25 cellular contexts compared by ENCODE assay signal in genomic region chr13:31015207-31015606, GRCh38.
DNase-seq lines count a peak whose midpoint lies in the region; ATAC-seq, FAIRE-seq and TF ChIP-seq lines count a peak whose summit lies in the region.
"Had no signal": no experiment of that assay in that cellular context is flagged by ENCODE, and none has a peak within 500 bp of the region (broad histone marks: within the 10 kb centered on the region; RNA-seq: fewer than 3 reads in every experiment).

No MANE protein-coding gene starts in this region.

- H3K27me3 ChIP-seq in SK-N-SH (ENCODE audit: insufficient read depth) = no peaks in the 10 kb centered on the region
- no peaks in the 10 kb centered on the region for H3K27me3 ChIP-seq in esophagus squamous epithelium
- H3K27me3 ChIP-seq: BLaER1 treated with 17β-estradiol and CSF1 and Interleukin-3, amounts not matched to agents 10 nM and 100 nM had no signal

- H3K4me1 Mint-ChIP-seq in mesothelial cell of epicardium = peaks cover 39% of the 10 kb centered on the region
- H3K4me1 Mint-ChIP-seq: CD4-positive, CD25-positive, alpha-beta regulatory T cell; CD8-positive, alpha-beta memory T cell had no signal

- H3K4me3 ChIP-seq in SK-N-SH (ENCODE audit: low read depth in 2 of 2, low read length in 1 of 2) (no peak overlapping the region), esophagus squamous epithelium (no peak overlapping the region)
- H3K4me3 ChIP-seq: BLaER1 treated with 17β-estradiol and CSF1 and Interleukin-3, amounts not matched to agents 10 nM and 100 nM had no signal

- DNase-seq in GM18507 (ENCODE audit: extremely low spot score, insufficient read length, low read depth) (no peak), SK-N-SH (no peak), fibroblast of peridontal ligament (ENCODE audit: extremely low read depth) (peak; percentile 72), mesothelial cell of epicardium (ENCODE audit: low spot score in 2 of 2, unreplicated experiment in 2 of 2) (no peak), esophagus squamous epithelium (lab: John Stamatoyannopoulos, UW) (no peak), Right ventricle myocardium inferior (ENCODE audit: missing footprints) (no peak)
- DNase-seq in activated CD8-positive, alpha-beta memory T cell treated with anti-CD3 and anti-CD28 coated beads for 24 hours = no peak
- DNase-seq: 8988T; CD4-positive, CD25-positive, alpha-beta regulatory T cell; CD8-positive, alpha-beta memory T cell; COR-L47; DMS 273 treated with DMSO at 0.1 percent for 48 hours; DMS53; DND-41; EL; GOT3; H7; HFFc6 had no signal

- no peaks in the 10 kb centered on the region for H3K79me2 ChIP-seq in SK-N-SH (ENCODE audit: insufficient read depth)

- H3K9me2 ChIP-seq in SK-N-SH = no peaks in the 10 kb centered on the region

- no peak overlapping the region for H3K4me3 Mint-ChIP-seq in mesothelial cell of epicardium
- H3K4me3 Mint-ChIP-seq: B cell; CD4-positive, CD25-positive, alpha-beta regulatory T cell; CD8-positive, alpha-beta memory T cell; HFFc6; IgD-negative memory B cell had no signal

- no peaks in the 10 kb centered on the region for H3K27me3 Mint-ChIP-seq in mesothelial cell of epicardium (ENCODE audit: low read depth)

- peak overlapping the region; percentile 21 for H3K27ac Mint-ChIP-seq in mesothelial cell of epicardium
- H3K27ac Mint-ChIP-seq: B cell; CD4-positive, CD25-positive, alpha-beta regulatory T cell; CD8-positive, alpha-beta memory T cell; HFFc6; IgD-negative memory B cell had no signal

- peak; percentile 61 for FAIRE-seq in GM18507 (lab: Jason Lieb, UNC)
- FAIRE-seq: GM12891, HTR-8/SVneo had no signal

- intact Hi-C loops in esophagus squamous epithelium (cut with DNase I) = no loop called here
- intact Hi-C loops in Right ventricle myocardium inferior (cut with DNase I) = no loop called here

- no peak overlapping the region for H3K9ac ChIP-seq in SK-N-SH
- H3K9ac ChIP-seq: BLaER1 treated with 17β-estradiol and CSF1 and Interleukin-3, amounts not matched to agents 10 nM and 100 nM had no signal

- TF ChIP-seq CTCF in SK-N-SH (IDR thresholded peaks at IDR 0.05) (no peak), mesothelial cell of epicardium (IDR thresholded peaks at IDR 0.05; ENCODE audit: unreplicated experiment) (no peak), esophagus squamous epithelium (IDR thresholded peaks at IDR 0.05) (no peak)

- H3K4me2 ChIP-seq in SK-N-SH = no peak overlapping the region

- ATAC-seq in Right ventricle myocardium inferior (no peak), GM21360 (IDR thresholded peaks at IDR 0.05; ENCODE audit: unreplicated experiment) (no peak)
- ATAC-seq: HCT116 had no signal

- CTCF ChIA-PET in SK-N-SH (lab: Yijun Ruan, JAX) = interaction anchor here (0.6 to 3.8 kb wide), 8 partner anchors 29 to 222 kb away, joined by 3 to 14 read pairs (median 4); no protein-coding TSS in a partner anchor

- H3K4me1 ChIP-seq in SK-N-SH (ENCODE audit: control insufficient read depth in 1 of 2, insufficient read depth in 2 of 2, low read depth in 1 of 2, low read length in 1 of 2) = peaks cover 0 to 17% of the 10 kb centered on the region in 2 experiments; a peak in 2 of 4 replicates
- no peaks in the 10 kb centered on the region for H3K4me1 ChIP-seq in esophagus squamous epithelium

- no peak for TF ChIP-seq RAD21 in SK-N-SH (IDR thresholded peaks at IDR 0.05; ENCODE audit: low read length)

- peaks cover 12% of the 10 kb centered on the region for H3K9me3 Mint-ChIP-seq in mesothelial cell of epicardium
- H3K9me3 Mint-ChIP-seq: CD8-positive, alpha-beta memory T cell had no signal

- no peaks in the 10 kb centered on the region for H4K20me1 ChIP-seq in SK-N-SH (ENCODE audit: insufficient read depth)
- H4K20me1 ChIP-seq: BLaER1 treated with 17β-estradiol and CSF1 and Interleukin-3, amounts not matched to agents 10 nM and 100 nM had no signal

- H3K9me3 ChIP-seq in SK-N-SH = no peaks in the 10 kb centered on the region
- no peaks in the 10 kb centered on the region for H3K9me3 ChIP-seq in esophagus squamous epithelium

- peaks cover 4% of the 10 kb centered on the region for H3F3A ChIP-seq in SK-N-SH (replicated peaks; ENCODE audit: insufficient read depth)

- no peak for TF ChIP-seq POLR2A in esophagus squamous epithelium (IDR thresholded peaks at IDR 0.05)

- H3K27ac ChIP-seq in SK-N-SH (ENCODE audit: low read depth in 2 of 2, low read length in 1 of 2) (no peak overlapping the region; a peak in 1 of 4 replicates), esophagus squamous epithelium (no peak overlapping the region)
- H3K27ac ChIP-seq: BLaER1 treated with 17β-estradiol and CSF1 and Interleukin-3, amounts not matched to agents 10 nM and 100 nM had no signal

- peaks cover 2% of the 10 kb centered on the region for H3K36me3 Mint-ChIP-seq in mesothelial cell of epicardium
- H3K36me3 Mint-ChIP-seq: CD4-positive, CD25-positive, alpha-beta regulatory T cell; IgD-negative memory B cell had no signal

- no peak overlapping the region for H2AFZ ChIP-seq in SK-N-SH (ENCODE audit: low read depth)

- TF ChIP-seq EP300 in SK-N-SH (IDR thresholded peaks at IDR 0.05; ENCODE audit: borderline replicate concordance in 1 of 2, low read depth in 1 of 2, low read length in 1 of 2) = 0 out of 4 replicates have a peak, but pooled peaks of 1 of the 2 experiments have one; percentile 17

- H3K36me3 ChIP-seq in SK-N-SH (replicated peaks in 1 of 2; ENCODE audit: control insufficient read depth in 1 of 2, insufficient read depth in 2 of 2, low read length in 1 of 2) (no peaks in the 10 kb centered on the region), esophagus squamous epithelium (no peaks in the 10 kb centered on the region)
- H3K36me3 ChIP-seq: BLaER1 treated with 17β-estradiol and CSF1 and Interleukin-3, amounts not matched to agents 10 nM and 100 nM had no signal

- POLR2A ChIA-PET in SK-N-SH (lab: Yijun Ruan, JAX) = no interaction called here

TF ChIP-seq in SK-N-SH, 30 proteins besides CTCF, POLR2A, EP300 and RAD21:
- TF ChIP-seq MEF2A (IDR thresholded peaks at IDR 0.05; ENCODE audit: borderline replicate concordance, low read depth) (no peak), FOSL2 (IDR thresholded peaks at IDR 0.05; ENCODE audit: borderline replicate concordance, low read depth) (no peak), CHD2 (IDR thresholded peaks at IDR 0.05; ENCODE audit: low read length, partially characterized antibody) (no peak), PBX3 (IDR thresholded peaks at IDR 0.05) (0 out of 2 replicates have a peak, but pooled peaks have one; percentile 18), TCF12 (IDR thresholded peaks at IDR 0.05) (peak; percentile 11; the same call in 1 of the 2 replicates), TAF1 (IDR thresholded peaks at IDR 0.05; ENCODE audit: borderline replicate concordance, low read depth, low read length) (no peak)
- TF ChIP-seq, protein P1, sequence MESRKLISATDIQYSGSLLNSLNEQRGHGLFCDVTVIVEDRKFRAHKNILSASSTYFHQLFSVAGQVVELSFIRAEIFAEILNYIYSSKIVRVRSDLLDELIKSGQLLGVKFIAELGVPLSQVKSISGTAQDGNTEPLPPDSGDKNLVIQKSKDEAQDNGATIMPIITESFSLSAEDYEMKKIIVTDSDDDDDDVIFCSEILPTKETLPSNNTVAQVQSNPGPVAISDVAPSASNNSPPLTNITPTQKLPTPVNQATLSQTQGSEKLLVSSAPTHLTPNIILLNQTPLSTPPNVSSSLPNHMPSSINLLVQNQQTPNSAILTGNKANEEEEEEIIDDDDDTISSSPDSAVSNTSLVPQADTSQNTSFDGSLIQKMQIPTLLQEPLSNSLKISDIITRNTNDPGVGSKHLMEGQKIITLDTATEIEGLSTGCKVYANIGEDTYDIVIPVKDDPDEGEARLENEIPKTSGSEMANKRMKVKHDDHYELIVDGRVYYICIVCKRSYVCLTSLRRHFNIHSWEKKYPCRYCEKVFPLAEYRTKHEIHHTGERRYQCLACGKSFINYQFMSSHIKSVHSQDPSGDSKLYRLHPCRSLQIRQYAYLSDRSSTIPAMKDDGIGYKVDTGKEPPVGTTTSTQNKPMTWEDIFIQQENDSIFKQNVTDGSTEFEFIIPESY (IDR thresholded peaks at IDR 0.05; ENCODE audit: borderline replicate concordance, low read depth) = no peak
